In the genomic region with DNA sequence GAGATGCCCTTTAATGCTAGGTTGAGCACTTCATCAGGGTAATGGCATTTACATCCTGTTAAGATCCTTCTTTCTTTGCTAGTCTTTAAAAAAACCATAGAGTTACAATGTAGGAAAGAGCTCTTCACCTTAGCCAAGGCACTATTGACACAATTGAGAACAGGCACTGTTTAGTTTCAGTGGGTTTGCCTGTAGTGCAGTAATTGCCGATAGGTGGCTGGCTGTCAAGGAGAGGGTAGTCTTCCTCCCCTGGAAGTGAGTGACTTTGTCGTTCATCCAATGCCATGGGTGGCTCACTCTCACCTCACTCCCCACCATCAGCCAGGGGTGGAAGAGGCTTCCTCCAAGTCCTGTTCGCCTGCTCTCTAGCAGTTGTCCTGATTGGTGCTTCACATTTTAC, we compare ENCODE assay signal across 20 cellular contexts. TPM values are rescaled to one million over a fixed set of nuclear protein-coding genes. Genes with fewer than 3 reads are reported as not detected.
DNase-seq lines count a peak whose midpoint lies in the region; ATAC-seq, FAIRE-seq and TF ChIP-seq lines count a peak whose summit lies in the region.
"Had no signal": no experiment of that assay in that cellular context is flagged by ENCODE, and none has a peak within 500 bp of the region (broad histone marks: within the 10 kb centered on the region; RNA-seq: fewer than 3 reads in every experiment).

No MANE protein-coding gene starts in this region.

- no peak overlapping the region for H2AFZ ChIP-seq in keratinocyte (ENCODE audit: control insufficient read depth, low read length)

- peaks cover 4% of the 10 kb centered on the region for H3K79me2 ChIP-seq in keratinocyte (ENCODE audit: control insufficient read depth, insufficient read depth, low read length)

- peaks cover 45% of the 10 kb centered on the region for H3K36me3 Mint-ChIP-seq in progenitor cell of endocrine pancreas (ENCODE audit: insufficient read depth)

- H3K9me1 ChIP-seq in keratinocyte (ENCODE audit: control insufficient read depth, extremely low read depth, insufficient read depth, low read length), result no peaks in the 10 kb centered on the region

- FAIRE-seq in keratinocyte (lab: Jason Lieb, UNC) (peak; percentile 13), GM12892 (lab: Jason Lieb, UNC) (no peak)
- FAIRE-seq: endometrium, H1 had no signal

- no peak overlapping the region for H3K9ac ChIP-seq in keratinocyte (ENCODE audit: control insufficient read depth, extremely low read depth, insufficient read depth, low read length)

- H3K4me3 ChIP-seq in AG04450 (ENCODE audit: low read depth, low read length) (no peak overlapping the region), RWPE2 (ENCODE audit: severe bottlenecking) (no peak overlapping the region), keratinocyte (ENCODE audit: control insufficient read depth in 2 of 3, extremely low read depth in 1 of 3, insufficient read depth in 2 of 3, low read depth in 1 of 3, low read length in 3 of 3) (no peak overlapping the region)
- H3K4me3 ChIP-seq: coronary artery had no signal

- POLR2A ChIA-PET in AG04450 (lab: Yijun Ruan, JAX), result no interaction called here

- dilution Hi-C loops in keratinocyte (cut with MboI; ENCODE audit: extremely low pct_ligation_motif_present, low sequenced_read_pairs), result no loop called here

- H3K36me3 ChIP-seq in RWPE2 (ENCODE audit: low read depth) (peaks cover 74% of the 10 kb centered on the region), keratinocyte (ENCODE audit: control insufficient read depth in 2 of 2, extremely low read depth in 1 of 2, insufficient read depth in 2 of 2, low read length in 2 of 2) (peaks cover 7 to 13% of the 10 kb centered on the region in 2 experiments)

- no peak for DNase-seq in AG04450 (ENCODE audit: low read depth, low spot score)
- DNase-seq in RWPE2 (ENCODE audit: low spot score), result no peak
- no peak for DNase-seq in keratinocyte (ENCODE audit: low read depth, low spot score)
- no peak for DNase-seq in progenitor cell of endocrine pancreas (ENCODE audit: low spot score, unreplicated experiment)
- DNase-seq in erythroblast (lab: John Stamatoyannopoulos, UW), result no peak
- DNase-seq in GM12892 (ENCODE audit: insufficient read length), result no peak
- DNase-seq: activated CD4-positive, alpha-beta memory T cell treated with anti-CD3 and anti-CD28 coated beads for 36 hours; activated naive CD4-positive, alpha-beta T cell treated with anti-CD3 and anti-CD28 coated beads, Interleukin-2, amount 50 U/mL, for 16 hours; activated T-cell treated with anti-CD3 and anti-CD28 coated beads, Interleukin-2, amount 50 U/mL, for 24 hours; hippocampal formation; NCI-H2171; NCI-H69; SHP77 treated with DMSO at 0.1 percent for 48 hours; stimulated activated CD4-positive, alpha-beta T cell treated with anti-CD3 and anti-CD28 coated beads, Interleukin-15, amount 100 ng/mL, for 24 hours; T-helper 1 cell had no signal

- no peaks in the 10 kb centered on the region for H3K27me3 Mint-ChIP-seq in progenitor cell of endocrine pancreas
- H3K27me3 Mint-ChIP-seq: activated CD4-positive, alpha-beta memory T cell treated with anti-CD3 and anti-CD28 coated beads for 36 hours had no signal

- peak overlapping the region; percentile 54 for H3K27ac ChIP-seq in AG04450 (ENCODE audit: low read depth, low read length)
- peak overlapping the region; percentile 54 for H3K27ac ChIP-seq in RWPE2 (ENCODE audit: poor library complexity, severe bottlenecking)
- no peak overlapping the region for H3K27ac ChIP-seq in keratinocyte (ENCODE audit: control insufficient read depth, insufficient read depth, low read length)
- H3K27ac ChIP-seq: coronary artery had no signal

- TF ChIP-seq CTCF in AG04450 (IDR thresholded peaks at IDR 0.05; ENCODE audit: low read depth, low read length) (no peak), RWPE2 (IDR thresholded peaks at IDR 0.05; ENCODE audit: poor library complexity, severe bottlenecking) (no peak), keratinocyte (optimal IDR thresholded peaks at IDR 0.05 in 1 of 3, IDR thresholded peaks at IDR 0.05 in 1 of 3, conservative IDR thresholded peaks at IDR 0.05 in 1 of 3; ENCODE audit: extremely low read depth in 1 of 3, insufficient read depth in 2 of 3, low read length in 3 of 3) (no peak), progenitor cell of endocrine pancreas (IDR thresholded peaks at IDR 0.05; ENCODE audit: unreplicated experiment) (no peak)

- no peak for ATAC-seq in RWPE2 (ENCODE audit: low read depth)
- no peak for ATAC-seq in HG02973 (IDR thresholded peaks at IDR 0.05; ENCODE audit: unreplicated experiment)
- ATAC-seq in GM19452 (IDR thresholded peaks at IDR 0.05; ENCODE audit: unreplicated experiment), result no peak

- H3K9me3 ChIP-seq in AG04450 (ENCODE audit: control insufficient read depth, insufficient read depth, low read length), result no peaks in the 10 kb centered on the region
- H3K9me3 ChIP-seq in RWPE2 (ENCODE audit: severe bottlenecking), result no peaks in the 10 kb centered on the region
- H3K9me3 ChIP-seq in keratinocyte (ENCODE audit: control insufficient read depth, low read depth, low read length), result no peaks in the 10 kb centered on the region

- H3K9me3 Mint-ChIP-seq in progenitor cell of endocrine pancreas (ENCODE audit: low read depth), result no peaks in the 10 kb centered on the region
- H3K9me3 Mint-ChIP-seq: activated CD4-positive, alpha-beta memory T cell treated with anti-CD3 and anti-CD28 coated beads for 36 hours; activated T-cell treated with anti-CD3 and anti-CD28 coated beads, Interleukin-2, amount 50 U/mL, for 24 hours had no signal

- H3K4me3 Mint-ChIP-seq in progenitor cell of endocrine pancreas (ENCODE audit: low read depth), result no peak overlapping the region
- H3K4me3 Mint-ChIP-seq: activated CD4-positive, alpha-beta memory T cell treated with anti-CD3 and anti-CD28 coated beads for 36 hours; activated T-cell treated with anti-CD3 and anti-CD28 coated beads, Interleukin-2, amount 50 U/mL, for 24 hours had no signal

- peak overlapping the region; percentile 54 for H3K27ac Mint-ChIP-seq in progenitor cell of endocrine pancreas

- H3K27me3 ChIP-seq in AG04450 (ENCODE audit: control insufficient read depth, insufficient read depth, low read length) (no peaks in the 10 kb centered on the region), RWPE2 (ENCODE audit: insufficient read depth, poor library complexity, severe bottlenecking) (no peaks in the 10 kb centered on the region), keratinocyte (ENCODE audit: control insufficient read depth, extremely low read depth, insufficient read depth, low read length) (no peaks in the 10 kb centered on the region)

- no peak overlapping the region for H3K4me2 ChIP-seq in keratinocyte (ENCODE audit: control insufficient read depth, extremely low read depth, insufficient read depth, low read depth, low read length)

- H3K4me1 ChIP-seq in RWPE2 (ENCODE audit: insufficient read depth, poor library complexity, severe bottlenecking), result peaks cover 10% of the 10 kb centered on the region
- peaks cover 14% of the 10 kb centered on the region for H3K4me1 ChIP-seq in keratinocyte (ENCODE audit: control insufficient read depth, extremely low read depth, insufficient read depth, low read length)

- H4K20me1 ChIP-seq in keratinocyte (ENCODE audit: control insufficient read depth, extremely low read depth, insufficient read depth, low read length), result no peaks in the 10 kb centered on the region

- TF ChIP-seq POLR2A in erythroblast (IDR thresholded peaks at IDR 0.05; ENCODE audit: low read length), result no peak
- no peak for TF ChIP-seq POLR2A in GM12892 (IDR thresholded peaks at IDR 0.05; ENCODE audit: low read depth, low read length)

- H3K4me1 Mint-ChIP-seq in progenitor cell of endocrine pancreas (ENCODE audit: low read depth), result peaks cover 39% of the 10 kb centered on the region

- CTCF ChIA-PET in AG04450 (lab: Charles Lee), result interaction anchor here (0.5 to 2.5 kb wide), 19 partner anchors 9 to 1448 kb away, joined by 3 to 9 read pairs (median 3); partner anchors contain the start of gene MBTPS2

RNA-seq across cellular contexts. Expression of gene SMS, which starts 34.7 kb away (rescaled TPM):
- polyA plus RNA-seq in AG04450 (2011; rRNA removed) (131 and 175 TPM in 2 replicates), keratinocyte (59.1 to 142 TPM (median 127 TPM) in 3 replicates)
- 78.8 and 117 TPM in 2 replicates for polyA minus RNA-seq in AG04450 (2011; rRNA and poly(A)+ RNA removed)
- 209 TPM for polyA plus RNA-seq in keratinocyte (2011; ENCODE audit: low read depth)
- 100 and 144 TPM in 2 replicates for polyA plus RNA-seq in keratinocyte (2011; cell fraction: cytosol; rRNA removed)
- 33.2 and 48.1 TPM in 2 replicates for polyA plus RNA-seq in keratinocyte (2011; cell fraction: nucleus; rRNA removed)
- 76.6 and 160 TPM in 2 replicates for polyA plus RNA-seq in keratinocyte (2012; ENCODE audit: low replicate concordance)
- 31.1 to 65.7 TPM (median 38.3 TPM) in 3 replicates for polyA minus RNA-seq in keratinocyte
- polyA minus RNA-seq in keratinocyte (2011; cell fraction: cytosol; rRNA and poly(A)+ RNA removed), result 119 TPM
- polyA minus RNA-seq in keratinocyte (2011; cell fraction: nucleus; rRNA and poly(A)+ RNA removed), result 15.2 and 25.1 TPM in 2 replicates
- total RNA-seq in progenitor cell of endocrine pancreas, result 280 and 288 TPM in 2 replicates
- polyA plus RNA-seq in GM12892 (2012; ENCODE audit: missing spikeins), result 104 TPM

RNA-seq across cellular contexts. Expression of gene PHEX, which starts 56.9 kb away (rescaled TPM):
- 0.24 and 0.40 TPM in 2 replicates for polyA plus RNA-seq in AG04450 (2011; rRNA removed)
- 0.60 and 1.00 TPM in 2 replicates for polyA minus RNA-seq in AG04450 (2011; rRNA and poly(A)+ RNA removed)
- 0.45 to 0.80 TPM (median 0.79 TPM) in 3 replicates for polyA plus RNA-seq in keratinocyte
- polyA plus RNA-seq in keratinocyte (2011; ENCODE audit: low read depth), result 0.39 TPM
- 0.45 and 0.92 TPM in 2 replicates for polyA plus RNA-seq in keratinocyte (2011; cell fraction: cytosol; rRNA removed)
- polyA plus RNA-seq in keratinocyte (2011; cell fraction: nucleus; rRNA removed), result 0.27 and 0.53 TPM in 2 replicates
- polyA plus RNA-seq in keratinocyte (2012; ENCODE audit: low replicate concordance), result 0.45 and 0.52 TPM in 2 replicates
- 0.03 to 1.0 TPM (median 0.63 TPM) in 3 replicates for polyA minus RNA-seq in keratinocyte
- polyA minus RNA-seq in keratinocyte (2011; cell fraction: cytosol; rRNA and poly(A)+ RNA removed), result 0.38 TPM
- 0.32 and 0.85 TPM in 2 replicates for polyA minus RNA-seq in keratinocyte (2011; cell fraction: nucleus; rRNA and poly(A)+ RNA removed)
- 0.48 and 0.71 TPM in 2 replicates for total RNA-seq in progenitor cell of endocrine pancreas
- polyA plus RNA-seq in GM12892 (2012; ENCODE audit: missing spikeins), result not detected
